ENCODE assay signal across 10 cellular contexts in genomic region chr3:4588410-4588809, GRCh38.
DNase-seq lines count a peak whose midpoint lies in the region; ATAC-seq and TF ChIP-seq lines count a peak whose summit lies in the region.
"Had no signal": no experiment of that assay in that cellular context is flagged by ENCODE, and none has a peak within 500 bp of the region (broad histone marks: within the 10 kb centered on the region; RNA-seq: fewer than 3 reads in every experiment).

No MANE protein-coding gene starts in this region.

- H3K27ac ChIP-seq in right atrium auricular region, result peak overlapping the region; percentile 23 to 45
- H3K27ac ChIP-seq: BLaER1 treated with 17β-estradiol and CSF1 and Interleukin-3, amounts not matched to agents 10 nM and 100 nM had no signal

- peaks cover 14% of the 10 kb centered on the region for H3K36me3 Mint-ChIP-seq in activated naive CD8-positive, alpha-beta T cell treated with anti-CD3 and anti-CD28 coated beads, Interleukin-2, amount 50 U/mL, for 24 hours (ENCODE audit: low read depth)

- H3K4me1 ChIP-seq in right atrium auricular region, result peaks cover 5 to 61% of the 10 kb centered on the region in 2 donors

- peaks cover 69% of the 10 kb centered on the region for H3K4me1 Mint-ChIP-seq in activated naive CD8-positive, alpha-beta T cell treated with anti-CD3 and anti-CD28 coated beads, Interleukin-2, amount 50 U/mL, for 24 hours

- no peak for TF ChIP-seq CTCF in right atrium auricular region (IDR thresholded peaks at IDR 0.05)

- ATAC-seq in activated naive CD8-positive, alpha-beta T cell treated with anti-CD3 and anti-CD28 coated beads, Interleukin-2, amount 50 U/mL, for 24 hours, result peak; percentile 66
- no peak for ATAC-seq in HG03139 (IDR thresholded peaks at IDR 0.05; ENCODE audit: unreplicated experiment)

- no peaks in the 10 kb centered on the region for H3K27me3 Mint-ChIP-seq in activated naive CD8-positive, alpha-beta T cell treated with anti-CD3 and anti-CD28 coated beads, Interleukin-2, amount 50 U/mL, for 24 hours

- DNase-seq in A172 (ENCODE audit: low spot score), result peak; percentile 63
- peak; percentile 21 for DNase-seq in H4 (ENCODE audit: low spot score)
- DNase-seq in activated naive CD8-positive, alpha-beta T cell treated with anti-CD3 and anti-CD28 coated beads, Interleukin-2, amount 50 U/mL, for 24 hours, result no peak
- no peak for DNase-seq in right atrium auricular region (ENCODE audit: low spot score)
- no peak for DNase-seq in posterior vena cava (ENCODE audit: low spot score)
- DNase-seq in mucosa of gallbladder (ENCODE audit: low spot score), result no peak
- DNase-seq in stimulated activated naive CD4-positive, alpha-beta T cell treated with Interleukin-2 at 50 U/mL for 16 hours (lab: John Stamatoyannopoulos, UW), result no peak
- DNase-seq: NCI-H510A had no signal

- no peaks in the 10 kb centered on the region for H3K27me3 ChIP-seq in right atrium auricular region
- H3K27me3 ChIP-seq: BLaER1 treated with 17β-estradiol and CSF1 and Interleukin-3, amounts not matched to agents 10 nM and 100 nM had no signal

- intact Hi-C loops in posterior vena cava (cut with DNase I), result no loop called here

- H3K36me3 ChIP-seq in right atrium auricular region, result no peaks in the 10 kb centered on the region

- no peak overlapping the region for H3K4me3 Mint-ChIP-seq in activated naive CD8-positive, alpha-beta T cell treated with anti-CD3 and anti-CD28 coated beads, Interleukin-2, amount 50 U/mL, for 24 hours

- peaks cover 6% of the 10 kb centered on the region for H3K9me3 Mint-ChIP-seq in activated naive CD8-positive, alpha-beta T cell treated with anti-CD3 and anti-CD28 coated beads, Interleukin-2, amount 50 U/mL, for 24 hours

- no peaks in the 10 kb centered on the region for H3K9me3 ChIP-seq in right atrium auricular region

- peak overlapping the region; percentile 19 for H3K27ac Mint-ChIP-seq in activated naive CD8-positive, alpha-beta T cell treated with anti-CD3 and anti-CD28 coated beads, Interleukin-2, amount 50 U/mL, for 24 hours

- no peak overlapping the region for H3K4me3 ChIP-seq in right atrium auricular region
- H3K4me3 ChIP-seq: BLaER1 treated with 17β-estradiol and CSF1 and Interleukin-3, amounts not matched to agents 10 nM and 100 nM had no signal

Comparison
In these comparisons a context has a peak if more than half of its experiments do, and no peak if none do; other contexts are left out.
1. DNase-seq: peak in A172 (single experiment) and H4 (single experiment); none in activated naive CD8-positive, alpha-beta T cell treated with anti-CD3 and anti-CD28 coated beads, Interleukin-2, amount 50 U/mL, for 24 hours (single experiment), right atrium auricular region (single experiment), posterior vena cava (single experiment), mucosa of gallbladder (single experiment) and stimulated activated naive CD4-positive, alpha-beta T cell treated with Interleukin-2 at 50 U/mL for 16 hours (single experiment).